Comparison of ENCODE assay signal across 15 cellular contexts in genomic region chr14:102205560-102205959, GRCh38.
A peak's percentile ranks its signal among the peaks of the same experiment; 100 is the strongest.
DNase-seq lines count a peak whose midpoint lies in the region; ATAC-seq and TF ChIP-seq lines count a peak whose summit lies in the region.
"Had no signal": no experiment of that assay in that cellular context is flagged by ENCODE, and none has a peak within 500 bp of the region (broad histone marks: within the 10 kb centered on the region; RNA-seq: fewer than 3 reads in every experiment).

No MANE protein-coding gene starts in this region.

- DNase-seq in HEK293T (ENCODE audit: extremely low spot score) (no peak), NOMO-1 (lab: John Stamatoyannopoulos, UW; ENCODE audit: unreplicated experiment in 2 of 2) (no peak), germinal center (ENCODE audit: low spot score) (no peak)
- no peak for DNase-seq in stimulated activated effector memory CD8-positive, alpha-beta T cell treated with anti-CD3 and anti-CD28 coated beads, Interleukin-12 subunit alpha, Interleukin-12 subunit beta, amount 100 ng/mL, for 72 hours (ENCODE audit: low spot score in 2 of 2)
- DNase-seq: BE2C, DMS 273 treated with DMSO at 0.1 percent for 48 hours, NCI-H1436, NCI-H2081 treated with DMSO at 0.1 percent for 48 hours, NCI-H345, NCI-H526 treated with DMSO at 0.1 percent for 48 hours, PC-3 had no signal

- no peak overlapping the region for H3K4me3 Mint-ChIP-seq in stimulated activated effector memory CD8-positive, alpha-beta T cell treated with anti-CD3 and anti-CD28 coated beads, Interleukin-12 subunit alpha, Interleukin-12 subunit beta, amount 100 ng/mL, for 72 hours

- H3K9me3 Mint-ChIP-seq in stimulated activated effector memory CD8-positive, alpha-beta T cell treated with anti-CD3 and anti-CD28 coated beads, Interleukin-12 subunit alpha, Interleukin-12 subunit beta, amount 100 ng/mL, for 72 hours, result no peaks in the 10 kb centered on the region

- peaks cover 92% of the 10 kb centered on the region for H3K36me3 Mint-ChIP-seq in stimulated activated effector memory CD8-positive, alpha-beta T cell treated with anti-CD3 and anti-CD28 coated beads, Interleukin-12 subunit alpha, Interleukin-12 subunit beta, amount 100 ng/mL, for 72 hours

- POLR2A ChIA-PET in HEK293T (lab: Yijun Ruan, JAX), result no interaction called here

- no peak for ATAC-seq in stimulated activated effector memory CD8-positive, alpha-beta T cell treated with anti-CD3 and anti-CD28 coated beads, Interleukin-12 subunit alpha, Interleukin-12 subunit beta, amount 100 ng/mL, for 72 hours
- ATAC-seq in HG02759 (IDR thresholded peaks at IDR 0.05; ENCODE audit: unreplicated experiment), result no peak
- ATAC-seq: HepG2, PC-3 had no signal

- H3K27ac ChIP-seq in angular gyrus (ENCODE audit: low read depth, low read length), result peak overlapping the region; percentile 65
- peak overlapping the region; percentile 71 for H3K27ac ChIP-seq in layer of hippocampus (ENCODE audit: low read depth, low read length)

- H3K27ac Mint-ChIP-seq in stimulated activated effector memory CD8-positive, alpha-beta T cell treated with anti-CD3 and anti-CD28 coated beads, Interleukin-12 subunit alpha, Interleukin-12 subunit beta, amount 100 ng/mL, for 72 hours, result peak overlapping the region; percentile 84

- CTCF ChIA-PET in HEK293T (lab: Yijun Ruan, JAX), result no interaction called here

- H3K4me1 Mint-ChIP-seq in stimulated activated effector memory CD8-positive, alpha-beta T cell treated with anti-CD3 and anti-CD28 coated beads, Interleukin-12 subunit alpha, Interleukin-12 subunit beta, amount 100 ng/mL, for 72 hours, result peaks cover 42% of the 10 kb centered on the region

- H3K27me3 ChIP-seq in layer of hippocampus (ENCODE audit: control insufficient read depth, insufficient read depth, low read length), result no peaks in the 10 kb centered on the region
- H3K27me3 ChIP-seq: BE2C had no signal

TF ChIP-seq in HEK293T, 16 proteins besides CTCF, POLR2A, EP300 and RAD21:
- TF ChIP-seq PKNOX1 (IDR thresholded peaks at IDR 0.05) (peak; percentile 23; the same call in 1 of the 2 replicates), FOXK2 (IDR thresholded peaks at IDR 0.05) (no peak), FOXM1 (IDR thresholded peaks at IDR 0.05; ENCODE audit: borderline replicate concordance) (no peak), L3MBTL2 (conservative IDR thresholded peaks at IDR 0.05) (no peak)
